8 cellular contexts compared by ENCODE assay signal in genomic region chr15:98647026-98647773, GRCh38. TPM values are rescaled to one million over a fixed set of nuclear protein-coding genes. Genes with fewer than 3 reads are reported as not detected.
A peak's percentile ranks its signal among the peaks of the same experiment; 100 is the strongest.
DNase-seq lines count a peak whose midpoint lies in the region; ATAC-seq lines count a peak whose summit lies in the region.

No MANE protein-coding gene starts in this region.

- H3K79me1 ChIP-seq in mesendoderm (ENCODE audit: low read length), result no peaks in the 10 kb centered on the region

- ATAC-seq in HG03025 (IDR thresholded peaks at IDR 0.05; ENCODE audit: low FRiP score, unreplicated experiment), result peak; percentile 43

- no peak overlapping the region for H2BK120ac ChIP-seq in mesendoderm (ENCODE audit: low read depth, low read length)

- no peak overlapping the region for H3K4ac ChIP-seq in mesendoderm (ENCODE audit: low read depth, low read length)

- peak overlapping the region; percentile 66 for H2BK15ac ChIP-seq in mesendoderm (replicated peaks; ENCODE audit: low read depth)

- H3K23ac ChIP-seq in mesendoderm (ENCODE audit: low read length), result no peak overlapping the region

- H4K5ac ChIP-seq in mesendoderm (ENCODE audit: low read length), result no peak overlapping the region

- peak overlapping the region; percentile 41 for H2BK5ac ChIP-seq in mesendoderm (ENCODE audit: low read length)

- H3K18ac ChIP-seq in mesendoderm (ENCODE audit: low read length), result peak overlapping the region; percentile 98

- H3K4me1 ChIP-seq in endocrine pancreas (ENCODE audit: control insufficient read depth, insufficient read depth, low read length) (peaks cover 5% of the 10 kb centered on the region), mesendoderm (ENCODE audit: control insufficient read depth, low read depth, low read length) (peaks cover 2% of the 10 kb centered on the region)

- H3K4me3 ChIP-seq in endocrine pancreas (ENCODE audit: control insufficient read depth, insufficient read depth, low read length) (peak overlapping the region; percentile 86), mesendoderm (ENCODE audit: low read length) (peak overlapping the region; percentile 82)

- no peaks in the 10 kb centered on the region for H3K9me3 ChIP-seq in endocrine pancreas (ENCODE audit: control insufficient read depth, low read length)

- WGBS in mesendoderm (ENCODE audit: extremely low coverage, insufficient coverage, low lambda C conversion rate), result no CpG with 5 or more reads among the region's 77 CpGs

- peak overlapping the region; percentile 89 for H3K4me2 ChIP-seq in mesendoderm (ENCODE audit: low read length)

- H3K27ac ChIP-seq in mesendoderm (ENCODE audit: low read depth, low read length), result peak overlapping the region; percentile 86

- H3K9ac ChIP-seq in endocrine pancreas (ENCODE audit: control insufficient read depth, insufficient read depth, low read length) (peak overlapping the region; percentile 65), mesendoderm (ENCODE audit: low read length) (peak overlapping the region; percentile 67)

- H3K36me3 ChIP-seq in endocrine pancreas (ENCODE audit: control insufficient read depth, insufficient read depth, low read length) (no peaks in the 10 kb centered on the region), mesendoderm (ENCODE audit: control insufficient read depth, insufficient read depth, low read length) (no peaks in the 10 kb centered on the region)

- DNase-seq in SIG-M5 treated with dmso at 0.1 percent for 504 hours (lab: John Stamatoyannopoulos, UW; ENCODE audit: unreplicated experiment) (peak; percentile 70), SIG-M5 (lab: John Stamatoyannopoulos, UW) (no peak), NCI-H526 treated with DMSO at 0.1 percent for 48 hours (lab: John Stamatoyannopoulos, UW) (peak; percentile 87), mesendoderm (peak; percentile 87)
- peak; percentile 88 for DNase-seq in activated CD8-positive, alpha-beta memory T cell treated with anti-CD3 and anti-CD28 coated beads for 24 hours
- DNase-seq in stimulated activated CD8-positive, alpha-beta memory T cell treated with anti-CD3 and anti-CD28 coated beads, Interleukin-4, amount 100 ng/mL, for 48 hours, result peak; percentile 76

- peak overlapping the region; percentile 93 for H3K56ac ChIP-seq in mesendoderm (ENCODE audit: low read length)

- H4K8ac ChIP-seq in mesendoderm (ENCODE audit: low read depth, low read length), result no peak overlapping the region

- no peaks in the 10 kb centered on the region for H3K27me3 ChIP-seq in endocrine pancreas (ENCODE audit: control insufficient read depth, insufficient read depth, low read length)
- no peaks in the 10 kb centered on the region for H3K27me3 ChIP-seq in mesendoderm (ENCODE audit: insufficient read depth, low read length, poor library complexity)

- peaks cover 31% of the 10 kb centered on the region for H3K79me2 ChIP-seq in mesendoderm (ENCODE audit: control insufficient read depth, insufficient read depth, low read length)

- H2AK5ac ChIP-seq in mesendoderm (ENCODE audit: low read length), result no peak overlapping the region

RNA-seq across cellular contexts. Expression of gene IGF1R, which starts 1.1 kb away (rescaled TPM):
- 42.5 TPM for polyA plus RNA-seq in mesendoderm (2013, experiment 1 of 2)
- 43.6 TPM for polyA plus RNA-seq in mesendoderm (2013, experiment 2 of 2)
